12 cellular contexts compared by ENCODE assay signal in genomic region chr4:62260256-62260655, GRCh38.
"Had no signal": no experiment of that assay in that cellular context is flagged by ENCODE, and none has a peak within 500 bp of the region (broad histone marks: within the 10 kb centered on the region; RNA-seq: fewer than 3 reads in every experiment).

No MANE protein-coding gene starts in this region.

- DNase-seq: activated CD4-positive, alpha-beta memory T cell treated with anti-CD3 and anti-CD28 coated beads for 36 hours; activated CD4-positive, alpha-beta T cell treated with anti-CD3 and anti-CD28 coated beads for 48 hours; activated naive CD4-positive, alpha-beta T cell treated with anti-CD3 and anti-CD28 coated beads, Interleukin-2, amount 10 ng/mL, durations not matched to agents 7 days and 5 days; activated T-cell treated with anti-CD3 and anti-CD28 coated beads, Interleukin-2, amount 50 U/mL, for 48 hours; cortex of kidney; foreskin keratinocyte; kidney glomerular epithelial cell; left lung; naive thymus-derived CD8-positive, alpha-beta T cell; stimulated activated CD4-positive, alpha-beta T cell treated with anti-CD3 and anti-CD28 coated beads, Interleukin-4, amount 100 ng/mL, for 1 hour; stimulated activated naive CD4-positive, alpha-beta T cell treated with Interleukin-2 at 50 U/mL for 16 hours; T-helper 17 cell had no signal

- ATAC-seq: foreskin keratinocyte; left lung; naive thymus-derived CD8-positive, alpha-beta T cell; T-helper 17 cell had no signal
